8 cellular contexts compared by ENCODE assay signal in the genomic region with DNA sequence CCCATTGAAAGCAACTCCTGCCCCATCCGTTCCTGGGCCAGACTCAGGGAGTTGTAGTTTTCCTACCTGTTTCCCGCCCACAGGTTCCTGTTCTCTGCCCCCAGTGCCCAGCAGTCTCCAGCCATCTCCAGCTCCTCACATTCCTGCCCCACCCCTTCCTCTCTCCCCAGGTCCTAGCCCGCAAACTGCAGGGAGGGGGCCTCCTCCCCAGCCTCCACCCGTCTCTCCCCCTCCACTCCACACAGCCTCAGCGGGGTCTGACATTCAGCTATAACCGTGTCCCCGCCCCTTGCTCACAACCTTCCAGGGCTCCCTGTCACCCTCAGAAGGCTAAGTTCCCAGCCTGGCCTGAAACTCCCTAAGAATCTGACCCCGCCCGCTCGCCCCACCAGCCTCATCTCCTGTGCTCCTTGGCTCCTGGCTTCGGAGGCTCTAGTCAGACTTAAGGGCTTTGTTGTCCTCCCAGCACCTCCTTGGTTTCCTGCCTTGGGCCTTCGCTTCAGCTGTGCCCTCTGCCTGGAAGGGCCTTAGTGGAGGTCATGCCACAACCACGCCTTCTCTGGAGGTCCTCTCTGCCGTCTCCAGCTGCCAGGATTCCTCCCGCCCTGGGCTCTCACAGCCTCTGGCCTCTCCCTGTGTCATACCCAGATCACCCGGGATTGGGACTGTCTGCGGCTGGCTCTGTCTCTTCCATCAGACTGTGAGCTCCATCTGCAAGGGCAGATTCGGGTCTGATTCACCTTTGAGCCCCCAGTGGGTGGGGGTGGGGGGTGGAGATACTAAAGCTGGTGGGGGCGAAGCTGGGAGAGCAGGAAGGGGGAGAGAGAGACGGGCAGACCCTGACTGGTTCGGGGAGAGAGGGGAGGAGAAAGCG. TPM values are rescaled to one million over a fixed set of nuclear protein-coding genes. Genes with fewer than 3 reads are reported as not detected.
DNase-seq lines count a peak whose midpoint lies in the region; ATAC-seq and TF ChIP-seq lines count a peak whose summit lies in the region.

No MANE protein-coding gene starts in this region.

- peaks cover 26% of the 10 kb centered on the region for H3K4me1 ChIP-seq in SJSA1 (replicated peaks)
- peaks cover 0 to 12% of the 10 kb centered on the region in 2 donors for H3K4me1 ChIP-seq in lung (ENCODE audit: control insufficient read depth in 2 of 2, insufficient read depth in 2 of 2, low read length in 2 of 2)
- H3K4me1 ChIP-seq in thoracic aorta (ENCODE audit: control insufficient read depth in 1 of 2, low read depth in 2 of 2), result peaks cover 17 to 38% of the 10 kb centered on the region in 2 donors

- ATAC-seq in effector memory CD8-positive, alpha-beta T cell (replicated peaks), result no peak
- ATAC-seq in lung (ENCODE audit: insufficient read depth, low FRiP score) (peak; percentile 7), thoracic aorta (ENCODE audit: insufficient number of reproducible peaks, low FRiP score, low read depth) (peak; percentile 20), HG03521 (IDR thresholded peaks at IDR 0.05; ENCODE audit: unreplicated experiment) (no peak)

- WGBS in lung, 2 donors, result 12 to 16% methylated on average over 22 of the region's 22 CpGs

- no peak for TF ChIP-seq CTCF in lung (IDR thresholded peaks at IDR 0.05; ENCODE audit: control extremely low read depth, extremely low read depth)
- TF ChIP-seq CTCF in thoracic aorta (IDR thresholded peaks at IDR 0.05), result no peak

- H3K4me3 Mint-ChIP-seq in effector memory CD8-positive, alpha-beta T cell, result peak overlapping the region; percentile 71 to 86

- peak overlapping the region; percentile 56 to 92 for H3K27ac Mint-ChIP-seq in effector memory CD8-positive, alpha-beta T cell

- H3K9me3 ChIP-seq in SJSA1 (replicated peaks) (no peaks in the 10 kb centered on the region), lung (ENCODE audit: control insufficient read depth in 2 of 2, insufficient read depth in 1 of 2, low read length in 1 of 2) (no peaks in the 10 kb centered on the region), thoracic aorta (no peaks in the 10 kb centered on the region)

- H3K9me3 Mint-ChIP-seq in effector memory CD8-positive, alpha-beta T cell, result peaks cover 6 to 7% of the 10 kb centered on the region in 2 donors

- 0 out of 2 replicates have a peak overlapping the region, but pooled peaks have one; percentile 3 for H3K27ac ChIP-seq in SJSA1
- peak overlapping the region; percentile 88 to 89 for H3K27ac ChIP-seq in lung (ENCODE audit: low read depth in 1 of 2, low read length in 1 of 2)
- H3K27ac ChIP-seq in thoracic aorta, result peak overlapping the region; percentile 92 to 97

- H3K36me3 ChIP-seq in SJSA1, result peaks cover 12% of the 10 kb centered on the region
- peaks cover 0 to 3% of the 10 kb centered on the region in 2 donors for H3K36me3 ChIP-seq in lung (ENCODE audit: control insufficient read depth in 2 of 2, insufficient read depth in 2 of 2, low read length in 2 of 2)
- H3K36me3 ChIP-seq in thoracic aorta, result no peaks in the 10 kb centered on the region

- peaks cover 11% of the 10 kb centered on the region for H3K36me3 Mint-ChIP-seq in effector memory CD8-positive, alpha-beta T cell (ENCODE audit: insufficient read depth)

- H3K4me3 ChIP-seq in SJSA1 (peak overlapping the region; percentile 68), lung (peak overlapping the region; percentile 35), thoracic aorta (peak overlapping the region; percentile 85)

- H3K4me1 Mint-ChIP-seq in effector memory CD8-positive, alpha-beta T cell (ENCODE audit: low read depth in 2 of 2), result peaks cover 7 to 9% of the 10 kb centered on the region in 2 donors

- DNase-seq in NCI-H82 (lab: John Stamatoyannopoulos, UW), result peak; percentile 60
- no peak for DNase-seq in NCI-H82 treated with DMSO at 0.1 percent for 48 hours (lab: John Stamatoyannopoulos, UW; ENCODE audit: unreplicated experiment)
- peak; percentile 46 to 61 for DNase-seq in SJSA1 (ENCODE audit: low read depth in 1 of 2, low spot score in 2 of 2)
- DNase-seq in effector memory CD8-positive, alpha-beta T cell, result no peak
- peak; percentile 48 for DNase-seq in lung (ENCODE audit: low spot score)
- peak; percentile 28 for DNase-seq in thoracic aorta (ENCODE audit: low spot score)
- DNase-seq in DMS53 treated with DMSO at 0.1 percent for 48 hours (lab: John Stamatoyannopoulos, UW; ENCODE audit: unreplicated experiment), result no peak

- no peaks in the 10 kb centered on the region for H3K27me3 ChIP-seq in SJSA1 (replicated peaks)
- H3K27me3 ChIP-seq in lung (ENCODE audit: control insufficient read depth, insufficient read depth), result no peaks in the 10 kb centered on the region
- H3K27me3 ChIP-seq in thoracic aorta (replicated peaks; ENCODE audit: insufficient read depth), result no peaks in the 10 kb centered on the region

- H3K27me3 Mint-ChIP-seq in effector memory CD8-positive, alpha-beta T cell, result peaks cover 54 to 63% of the 10 kb centered on the region in 2 donors

RNA-seq across cellular contexts. Expression of gene SPACA6, which starts 5.1 kb away (rescaled TPM):
- 8.7 and 10.7 TPM in 2 replicates for total RNA-seq in SJSA1 (2014; rRNA removed; shearing (Covaris generic))
- 10 to 100 TPM in 1 of 2 donors, 1 to 10 TPM in 1; 7.0 to 19.7 TPM for total RNA-seq in lung
- 10 to 100 TPM in 1 of 2 donors, 1 to 10 TPM in 1; 9.8 to 20.7 TPM for polyA plus RNA-seq in lung
- total RNA-seq in thoracic aorta, result 10 to 100 TPM; 24.1 to 72.4 TPM

RNA-seq across cellular contexts. Expression of gene HAS1, which starts 35.8 kb away (rescaled TPM):
- total RNA-seq in SJSA1 (2014; rRNA removed; shearing (Covaris generic)), result not detected in 2 replicates
- total RNA-seq in lung (1 to 10 TPM in 1 of 2 donors, under 1 TPM in 1; 0.64 to 1.8 TPM), thoracic aorta (10 to 100 TPM in 1 of 2 donors, 1 to 10 TPM in 1; 1.6 to 74.8 TPM)
- polyA plus RNA-seq in lung, result 1 to 10 TPM in 1 of 2 donors, under 1 TPM in 1; 0.52 to 7.2 TPM

RNA-seq across cellular contexts. Expression of gene SIGLEC14, which starts 41.4 kb away (rescaled TPM):
- total RNA-seq in SJSA1 (2014; rRNA removed; shearing (Covaris generic)), result not detected in 2 replicates
- total RNA-seq in lung (10 to 100 TPM in 1 of 2 donors, 1 to 10 TPM in 1; 2.7 to 46.4 TPM), thoracic aorta (10 to 100 TPM in 1 of 2 donors, 1 to 10 TPM in 1; 4.6 to 12.6 TPM)
- 100 to 1,000 TPM in 1 of 2 donors, 1 to 10 TPM in 1; 2.9 to 101 TPM for polyA plus RNA-seq in lung

RNA-seq across cellular contexts. Expression of gene SIGLEC5, which starts 57.8 kb away (rescaled TPM):
- total RNA-seq in SJSA1 (2014; rRNA removed; shearing (Covaris generic)), result not detected in 2 replicates
- total RNA-seq in lung (1 to 10 TPM; 1.6 to 2.2 TPM), thoracic aorta (1 to 10 TPM in 1 of 2 donors, not detected in 1; 1.4 TPM)
- not detected for polyA plus RNA-seq in lung

Comparison
In these comparisons a context has a peak if more than half of its experiments do, and no peak if none do; other contexts are left out.
1. DNase-seq: peak in NCI-H82 (single experiment), SJSA1 (2 of 2), lung (single experiment) and thoracic aorta (single experiment); none in NCI-H82 treated with DMSO at 0.1 percent for 48 hours (single experiment), effector memory CD8-positive, alpha-beta T cell (0 of 3) and DMS53 treated with DMSO at 0.1 percent for 48 hours (single experiment).
2. H3K27ac ChIP-seq: peak in every context shown above with its lines; median percentile 94 in thoracic aorta; 88 in lung; 3 in SJSA1.
3. H3K4me3 ChIP-seq: peak in every context shown above with its lines; median percentile 85 in thoracic aorta; 68 in SJSA1; 35 in lung.
4. ATAC-seq: peak in lung (single experiment) and thoracic aorta (single experiment); none in effector memory CD8-positive, alpha-beta T cell (single experiment) and HG03521 (single experiment).